Comparison of ENCODE assay signal across 12 cellular contexts in the genomic region with DNA sequence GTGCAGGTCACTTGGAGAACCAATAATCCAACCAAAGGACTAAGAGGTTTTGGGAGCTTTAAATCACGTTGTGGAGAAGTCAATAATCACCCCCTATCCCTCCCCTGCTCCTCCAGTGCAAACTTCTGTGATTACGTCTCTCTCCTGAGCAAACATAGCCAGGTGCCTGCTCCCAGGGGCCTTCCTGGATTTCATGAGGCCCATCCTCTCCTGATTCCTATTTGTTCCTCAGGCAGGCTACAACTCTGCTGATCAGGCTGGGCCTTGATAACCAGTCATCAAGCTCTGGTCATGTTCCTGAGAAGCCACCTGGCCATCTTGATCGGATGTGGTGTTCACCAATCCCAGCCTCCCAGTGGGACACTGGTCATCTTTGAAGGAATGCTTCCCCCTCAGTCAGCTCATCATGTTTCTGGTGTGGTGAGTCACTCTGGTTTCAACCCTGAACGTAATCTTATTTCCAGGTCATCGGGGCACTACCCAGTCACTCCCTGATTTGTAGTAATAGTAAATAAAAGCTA. TPM values are rescaled to one million over a fixed set of nuclear protein-coding genes. Genes with fewer than 3 reads are reported as not detected.
DNase-seq lines count a peak whose midpoint lies in the region; ATAC-seq and TF ChIP-seq lines count a peak whose summit lies in the region.
"Had no signal": no experiment of that assay in that cellular context is flagged by ENCODE, and none has a peak within 500 bp of the region (broad histone marks: within the 10 kb centered on the region; RNA-seq: fewer than 3 reads in every experiment).

No MANE protein-coding gene starts in this region.

- H3K36me3 ChIP-seq in upper lobe of left lung = no peaks in the 10 kb centered on the region
- H3K36me3 ChIP-seq: right lobe of liver had no signal

- TF ChIP-seq CTCF in fibroblast of mammary gland (conservative IDR thresholded peaks at IDR 0.05; ENCODE audit: control insufficient read depth, insufficient read depth, low read depth, low read length) (no peak), upper lobe of left lung (IDR thresholded peaks at IDR 0.05) (no peak)

- H3K4me3 ChIP-seq in fibroblast of mammary gland (ENCODE audit: control insufficient read depth, low read depth, low read length) (no peak overlapping the region), upper lobe of left lung (no peak overlapping the region)
- H3K4me3 ChIP-seq: right lobe of liver had no signal

- H3K27me3 ChIP-seq in upper lobe of left lung = no peaks in the 10 kb centered on the region
- H3K27me3 ChIP-seq: right lobe of liver had no signal

- TF ChIP-seq EP300 in upper lobe of left lung (IDR thresholded peaks at IDR 0.05) = no peak

- DNase-seq in NCI-H748 (lab: John Stamatoyannopoulos, UW; ENCODE audit: unreplicated experiment) = peak; percentile 58
- no peak for DNase-seq in NCI-H748 treated with DMSO at 0.1 percent for 48 hours (lab: John Stamatoyannopoulos, UW)
- peak; percentile 67 to 68 for DNase-seq in SHP77 (lab: John Stamatoyannopoulos, UW)
- peak; percentile 93 for DNase-seq in fibroblast of mammary gland (ENCODE audit: low read depth)
- DNase-seq in upper lobe of left lung = no peak
- DNase-seq in NCI-H345 treated with DMSO at 0.1 percent for 48 hours (lab: John Stamatoyannopoulos, UW; ENCODE audit: unreplicated experiment) = no peak
- no peak for DNase-seq in NK-92 treated with Interleukin-12 subunit alpha and Interleukin-12 subunit beta, amount 100 ng/mL, for 24 hours (lab: John Stamatoyannopoulos, UW)
- DNase-seq: activated naive CD8-positive, alpha-beta T cell treated with anti-CD3 and anti-CD28 coated beads, Interleukin-2, amount 50 U/mL, for 24 hours; NCI-H1092 treated with DMSO at 0.1 percent for 48 hours; right lobe of liver had no signal

- no peaks in the 10 kb centered on the region for H3K9me3 ChIP-seq in upper lobe of left lung
- H3K9me3 ChIP-seq: right lobe of liver had no signal

- ATAC-seq in upper lobe of left lung (ENCODE audit: low FRiP score in 2 of 2) (no peak), GM19035 (IDR thresholded peaks at IDR 0.05; ENCODE audit: unreplicated experiment) (no peak)
- ATAC-seq: activated naive CD8-positive, alpha-beta T cell treated with anti-CD3 and anti-CD28 coated beads, Interleukin-2, amount 50 U/mL, for 24 hours; stimulated activated memory B cell treated with anti-CD40 and anti-IgM and Interleukin-4, amounts not matched to agents 10 μg/mL and 1 μg/mL and 100 μg/mL, for 72 hours had no signal

- WGBS in upper lobe of left lung, 2 donors = 55 to 58% methylated on average over 5 of the region's 5 CpGs

- peak overlapping the region; percentile 10 to 97 (median 96) for H3K27ac ChIP-seq in upper lobe of left lung

- H3K4me1 ChIP-seq in upper lobe of left lung = peaks cover 25 to 36% (median 29%) of the 10 kb centered on the region in 4 donors

- TF ChIP-seq POLR2A in upper lobe of left lung (IDR thresholded peaks at IDR 0.05) = no peak

RNA-seq across cellular contexts. Expression of a gene that starts 2.9 kb away (rescaled TPM):
- 10 to 100 TPM; 26.0 to 51.3 (median 44.5) TPM for total RNA-seq in upper lobe of left lung

Comparison
In these comparisons a context has a peak if more than half of its experiments do, and no peak if none do; other contexts are left out.
1. DNase-seq: peak in NCI-H748 (single experiment), SHP77 (2 of 2) and fibroblast of mammary gland (single experiment); none in NCI-H748 treated with DMSO at 0.1 percent for 48 hours (single experiment), upper lobe of left lung (0 of 2), NCI-H345 treated with DMSO at 0.1 percent for 48 hours (single experiment) and NK-92 treated with Interleukin-12 subunit alpha and Interleukin-12 subunit beta, amount 100 ng/mL, for 24 hours (single experiment).